ENCODE assay signal across 19 cellular contexts in genomic region chr15:80739919-80740318, GRCh38. TPM values are rescaled to one million over a fixed set of nuclear protein-coding genes. Genes with fewer than 3 reads are reported as not detected.
A peak's percentile ranks its signal among the peaks of the same experiment; 100 is the strongest.
DNase-seq lines count a peak whose midpoint lies in the region; ATAC-seq and TF ChIP-seq lines count a peak whose summit lies in the region.
"Had no signal": no experiment of that assay in that cellular context is flagged by ENCODE, and none has a peak within 500 bp of the region (broad histone marks: within the 10 kb centered on the region; RNA-seq: fewer than 3 reads in every experiment).

No MANE protein-coding gene starts in this region.

- no peak for TF ChIP-seq POLR2A in breast epithelium (IDR thresholded peaks at IDR 0.05)

- no peak overlapping the region for H2BK5ac ChIP-seq in neuronal stem cell (ENCODE audit: low read length)

- H3K27ac Mint-ChIP-seq in MCF 10A (ENCODE audit: low read depth, unreplicated experiment), result no peak overlapping the region
- H3K27ac Mint-ChIP-seq in activated T-helper 17 cell treated with anti-CD3 and anti-CD28 coated beads, Interleukin-2, amount 50 U/mL, for 72 hours, result no peak overlapping the region
- H3K27ac Mint-ChIP-seq: CD4-positive, alpha-beta T cell had no signal

- no peak overlapping the region for H3K9ac ChIP-seq in neuronal stem cell (ENCODE audit: low read depth, low read length, poor library complexity)
- H3K9ac ChIP-seq: KMS-11 had no signal

- DNase-seq in MCF 10A (ENCODE audit: unreplicated experiment) (peak; percentile 33), breast epithelium (ENCODE audit: low spot score in 2 of 2) (no peak), iris pigment epithelial cell (ENCODE audit: low read depth) (peak; percentile 37), renal cortical epithelial cell (ENCODE audit: low read depth) (peak; percentile 52), NCI-H510A (lab: John Stamatoyannopoulos, UW) (no peak), neuronal stem cell (ENCODE audit: low spot score) (no peak), NCI-H2196 (lab: John Stamatoyannopoulos, UW; ENCODE audit: unreplicated experiment) (no peak)
- DNase-seq: BE2C; CD4-positive, alpha-beta T cell; DMS79; MG63; NCI-H1092 treated with DMSO at 0.1 percent for 48 hours; NCI-H2227 treated with DMSO at 0.1 percent for 48 hours; NCI-H524 treated with DMSO at 0.1 percent for 48 hours; Peyer's patch had no signal

- peaks cover 12% of the 10 kb centered on the region for H3K4me1 Mint-ChIP-seq in MCF 10A (ENCODE audit: insufficient read depth, unreplicated experiment)
- H3K4me1 Mint-ChIP-seq in activated T-helper 17 cell treated with anti-CD3 and anti-CD28 coated beads, Interleukin-2, amount 50 U/mL, for 72 hours, result peaks cover 5% of the 10 kb centered on the region

- H3K4me3 Mint-ChIP-seq in MCF 10A (ENCODE audit: unreplicated experiment), result no peak overlapping the region
- no peak overlapping the region for H3K4me3 Mint-ChIP-seq in activated T-helper 17 cell treated with anti-CD3 and anti-CD28 coated beads, Interleukin-2, amount 50 U/mL, for 72 hours
- H3K4me3 Mint-ChIP-seq: CD4-positive, alpha-beta T cell had no signal

- CTCF ChIA-PET in MCF 10A (lab: Yijun Ruan, JAX), result interaction anchor here (0.7 to 1.5 kb wide), 5 partner anchors 16 to 284 kb away, joined by 3 to 4 read pairs (median 3); partner anchors contain the start of gene CEMIP

- H3K36me3 ChIP-seq in breast epithelium (no peaks in the 10 kb centered on the region), neuronal stem cell (replicated peaks in 1 of 2; ENCODE audit: control insufficient read depth in 2 of 2, insufficient read depth in 2 of 2, low read length in 2 of 2) (no peaks in the 10 kb centered on the region)
- H3K36me3 ChIP-seq: BE2C, MG63 had no signal

- no peak overlapping the region for H2BK120ac ChIP-seq in neuronal stem cell (ENCODE audit: low read depth, low read length)

- no TSS peak for BruUV-seq in MCF 10A (replicated peaks; lab: Mats Ljungman, UMichigan)

- no peak for ATAC-seq in activated T-helper 17 cell treated with anti-CD3 and anti-CD28 coated beads, Interleukin-2, amount 50 U/mL, for 72 hours (replicated peaks)
- ATAC-seq: Right ventricle myocardium inferior had no signal

- H3K27me3 ChIP-seq in breast epithelium (no peaks in the 10 kb centered on the region), neuronal stem cell (ENCODE audit: control insufficient read depth in 3 of 3, insufficient read depth in 3 of 3, low read depth in 1 of 3, low read length in 3 of 3) (no peaks in the 10 kb centered on the region)
- H3K27me3 ChIP-seq: BE2C, MG63, Peyer's patch had no signal

- H3K4me1 ChIP-seq in breast epithelium (no peaks in the 10 kb centered on the region), neuronal stem cell (ENCODE audit: control insufficient read depth in 2 of 2, insufficient read depth in 1 of 2, low read depth in 1 of 2, low read length in 2 of 2) (peaks cover 4 to 5% of the 10 kb centered on the region in 2 donors)
- H3K4me1 ChIP-seq: BE2C had no signal

- H3K4ac ChIP-seq in neuronal stem cell (ENCODE audit: low read length), result no peak overlapping the region

- WGBS in neuronal stem cell (ENCODE audit: extremely low coverage in 2 of 2, insufficient read length in 2 of 2, insufficient replicate concordance in 1 of 2), 2 donors, result no CpG with 5 or more reads among the region's 3 CpGs

- intact Hi-C loops in MCF 10A (cut with micrococcal nuclease), result no loop called here
- intact Hi-C loops in breast epithelium (cut with DNase I; ENCODE audit: low total_unique reads), result no loop called here

- POLR2A ChIA-PET in MCF 10A (lab: Yijun Ruan, JAX), result interaction anchor here (1.1 kb wide), 1 partner anchor 40 kb away, joined by 3 read pairs; no protein-coding TSS in a partner anchor

- H3K9me3 ChIP-seq in breast epithelium (no peaks in the 10 kb centered on the region), neuronal stem cell (replicated peaks in 1 of 2; ENCODE audit: control insufficient read depth in 2 of 2, insufficient read depth in 1 of 2, low read depth in 1 of 2, low read length in 2 of 2) (peaks cover 0 to 14% of the 10 kb centered on the region in 2 donors)
- H3K9me3 ChIP-seq: BE2C, MG63, Peyer's patch had no signal

- no peak for TF ChIP-seq CTCF in MCF 10A (IDR thresholded peaks at IDR 0.05; ENCODE audit: unreplicated experiment)
- TF ChIP-seq CTCF in breast epithelium (IDR thresholded peaks at IDR 0.05), result no peak

- H3K18ac ChIP-seq in neuronal stem cell (ENCODE audit: low read length), result no peak overlapping the region

- H2BK15ac ChIP-seq in neuronal stem cell (ENCODE audit: low read length), result no peak overlapping the region

- H3K79me1 ChIP-seq in neuronal stem cell (ENCODE audit: low read depth, low read length), result no peaks in the 10 kb centered on the region

- H3K4me2 ChIP-seq in neuronal stem cell (ENCODE audit: insufficient read depth, low read length, poor library complexity, severe bottlenecking), result no peak overlapping the region
- H3K4me2 ChIP-seq: KMS-11 had no signal

- no peak overlapping the region for H4K91ac ChIP-seq in neuronal stem cell (ENCODE audit: low read depth, low read length, poor library complexity)

- no peaks in the 10 kb centered on the region for H3K27me3 Mint-ChIP-seq in MCF 10A (ENCODE audit: insufficient read depth, unreplicated experiment)
- H3K27me3 Mint-ChIP-seq in activated T-helper 17 cell treated with anti-CD3 and anti-CD28 coated beads, Interleukin-2, amount 50 U/mL, for 72 hours, result no peaks in the 10 kb centered on the region
- H3K27me3 Mint-ChIP-seq: CD4-positive, alpha-beta T cell had no signal

- H3K27ac ChIP-seq in breast epithelium (no peak overlapping the region), neuronal stem cell (replicated peaks; ENCODE audit: low read length) (no peak overlapping the region)
- H3K27ac ChIP-seq: 22Rv1, KMS-11, Peyer's patch had no signal

- H2AK5ac ChIP-seq in neuronal stem cell (ENCODE audit: low read depth, low read length), result no peak overlapping the region

- H3K23ac ChIP-seq in neuronal stem cell (ENCODE audit: low read depth, low read length, poor library complexity), result no peak overlapping the region

- no peak overlapping the region for H2BK12ac ChIP-seq in neuronal stem cell (ENCODE audit: low read length)

- H3K4me3 ChIP-seq in breast epithelium, result no peak overlapping the region
- H3K4me3 ChIP-seq in neuronal stem cell (ENCODE audit: low read length in 2 of 2), result no peak overlapping the region
- H3K4me3 ChIP-seq: MG63, Peyer's patch had no signal

- H3K36me3 Mint-ChIP-seq in MCF 10A (ENCODE audit: insufficient read depth, unreplicated experiment), result peaks cover 4% of the 10 kb centered on the region
- no peaks in the 10 kb centered on the region for H3K36me3 Mint-ChIP-seq in activated T-helper 17 cell treated with anti-CD3 and anti-CD28 coated beads, Interleukin-2, amount 50 U/mL, for 72 hours (ENCODE audit: low read depth)

- H3K14ac ChIP-seq in neuronal stem cell (ENCODE audit: low read length), result no peak overlapping the region

- no peaks in the 10 kb centered on the region for H3K9me3 Mint-ChIP-seq in MCF 10A (ENCODE audit: unreplicated experiment)
- H3K9me3 Mint-ChIP-seq in activated T-helper 17 cell treated with anti-CD3 and anti-CD28 coated beads, Interleukin-2, amount 50 U/mL, for 72 hours, result no peaks in the 10 kb centered on the region

- H4K8ac ChIP-seq in neuronal stem cell (ENCODE audit: low read depth, low read length), result no peak overlapping the region

- H2AFZ ChIP-seq in neuronal stem cell (ENCODE audit: low read length), result no peak overlapping the region

RNA-seq across cellular contexts. Expression of gene CEMIP, which starts 39.3 kb away (rescaled TPM):
- total RNA-seq in MCF 10A (2022), result 0.14 and 0.44 TPM in 2 replicates
- total RNA-seq in breast epithelium, result under 1 TPM; under 0.01 to 0.66 (median 0.59) TPM
- 0.20 and 0.52 TPM in 2 replicates for total RNA-seq in renal cortical epithelial cell
- polyA plus RNA-seq in neuronal stem cell (2013, experiment 1 of 2), result not detected
- under 0.01 TPM for polyA plus RNA-seq in neuronal stem cell (2013, experiment 2 of 2)
- under 1 TPM; 0.04 to 0.05 TPM for total RNA-seq in activated T-helper 17 cell treated with anti-CD3 and anti-CD28 coated beads, Interleukin-2, amount 50 U/mL, for 72 hours
- total RNA-seq: CD4-positive, alpha-beta T cell had no signal

RNA-seq across cellular contexts. Expression of gene ABHD17C, which starts 44.8 kb away (rescaled TPM):
- total RNA-seq in MCF 10A (2022) (10.1 and 11.9 TPM in 2 replicates), breast epithelium (1 to 10 TPM; 1.3 to 5.2 (median 5.1) TPM), renal cortical epithelial cell (4.7 and 7.4 TPM in 2 replicates)
- polyA plus RNA-seq in neuronal stem cell (2013, experiment 1 of 2), result 13.5 TPM
- 12.9 TPM for polyA plus RNA-seq in neuronal stem cell (2013, experiment 2 of 2)
- 1 to 10 TPM; 6.2 to 6.4 TPM for total RNA-seq in activated T-helper 17 cell treated with anti-CD3 and anti-CD28 coated beads, Interleukin-2, amount 50 U/mL, for 72 hours

Comparison
In these comparisons a context has a peak if more than half of its experiments do, and no peak if none do; other contexts are left out.
1. DNase-seq: peak in MCF 10A (single experiment), iris pigment epithelial cell (single experiment) and renal cortical epithelial cell (single experiment); none in breast epithelium (0 of 2), NCI-H510A (single experiment), neuronal stem cell (single experiment) and NCI-H2196 (single experiment).